In genomic region chr1:43529206-43529731, GRCh38 we compare ENCODE assay signal across 8 cellular contexts. TPM values are rescaled to one million over a fixed set of nuclear protein-coding genes. Genes with fewer than 3 reads are reported as not detected.
DNase-seq lines count a peak whose midpoint lies in the region; ATAC-seq and TF ChIP-seq lines count a peak whose summit lies in the region.

No MANE protein-coding gene starts in this region.

- TF ChIP-seq CTCF in omental fat pad (IDR thresholded peaks at IDR 0.05), result peak in 2 of 3 donors; percentile 44 to 87
- peak; percentile 96 for TF ChIP-seq CTCF in thoracic aorta (IDR thresholded peaks at IDR 0.05)

- H3K36me3 ChIP-seq in thoracic aorta, result no peaks in the 10 kb centered on the region

- peak; percentile 80 for ATAC-seq in omental fat pad (ENCODE audit: low FRiP score)
- peak; percentile 53 for ATAC-seq in thoracic aorta (ENCODE audit: insufficient number of reproducible peaks, low FRiP score, low read depth)
- ATAC-seq in HG03175 (IDR thresholded peaks at IDR 0.05; ENCODE audit: unreplicated experiment), result no peak

- H3K27me3 ChIP-seq in thoracic aorta (replicated peaks; ENCODE audit: insufficient read depth), result no peaks in the 10 kb centered on the region

- in situ Hi-C loops in G401 (cut with HindIII; ENCODE audit: low sequenced_read_pairs), result no loop called here
- in situ Hi-C loops in SK-MEL-5 (cut with HindIII; ENCODE audit: low pct_unique_long_range_greater_than_20kb, low sequenced_read_pairs), result no loop called here

- no peak overlapping the region for H3K27ac ChIP-seq in thoracic aorta

- H3K4me3 ChIP-seq in thoracic aorta, result no peak overlapping the region

- DNase-seq in G401 (ENCODE audit: low spot score) (peak; percentile 82), NAMALWA (ENCODE audit: low spot score) (peak; percentile 89), SK-MEL-5 (ENCODE audit: low read depth, low spot score) (peak; percentile 85), germinal center (ENCODE audit: low spot score) (peak; percentile 82), omental fat pad (ENCODE audit: low spot score) (peak; percentile 92), thoracic aorta (ENCODE audit: low spot score) (peak; percentile 54)
- DNase-seq in activated gamma-delta T cell treated with anti-CD3 and anti-CD28 coated beads, Interleukin-2, amount 50 U/mL, for 16 hours (ENCODE audit: low read depth), result peak; percentile 73

- peaks cover 7 to 32% of the 10 kb centered on the region in 2 donors for H3K4me1 ChIP-seq in thoracic aorta (ENCODE audit: control insufficient read depth in 1 of 2, low read depth in 2 of 2)

- H3K9me3 ChIP-seq in thoracic aorta, result no peaks in the 10 kb centered on the region

RNA-seq across cellular contexts. Expression of gene PTPRF, which starts 1.4 kb away (rescaled TPM):
- total RNA-seq in G401 (2014; rRNA removed; shearing (Covaris generic)), result 46.6 and 61.3 TPM in 2 replicates
- 6.3 and 8.7 TPM in 2 replicates for total RNA-seq in SK-MEL-5 (2014; rRNA removed; shearing (Covaris generic))
- polyA plus RNA-seq in SK-MEL-5 (2015; cell fraction: cytosol; rRNA removed), result 30.8 and 40.2 TPM in 2 replicates
- polyA plus RNA-seq in SK-MEL-5 (2015; cell fraction: nucleus; rRNA removed), result 19.2 and 22.1 TPM in 2 replicates
- total RNA-seq in omental fat pad (100 to 1,000 TPM in 3 of 4 donors, 10 to 100 TPM in 1; 79.1 to 176 (median 139) TPM), thoracic aorta (10 to 100 TPM; 43.9 to 55.1 TPM)
